In the genomic region with DNA sequence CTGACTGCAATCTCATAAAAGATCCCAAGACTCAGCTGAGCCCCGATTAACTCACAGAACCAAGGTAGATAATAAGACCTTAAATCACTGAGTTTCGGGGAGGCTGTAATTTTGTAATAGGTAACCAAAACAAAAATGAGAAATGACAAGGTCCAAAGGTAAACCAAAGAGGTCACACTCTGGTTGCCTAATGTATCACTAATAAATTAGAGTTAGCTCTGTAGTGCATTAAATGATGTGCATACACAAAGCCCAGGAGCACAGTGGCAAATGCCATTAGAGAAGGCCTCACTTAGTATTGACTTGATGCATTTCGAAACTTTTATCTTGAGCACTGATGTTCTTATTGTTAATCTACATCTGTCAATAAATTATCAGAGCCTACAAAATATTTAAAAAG, we compare ENCODE assay signal across 27 cellular contexts.
"Had no signal": no experiment of that assay in that cellular context is flagged by ENCODE, and none has a peak within 500 bp of the region (broad histone marks: within the 10 kb centered on the region; RNA-seq: fewer than 3 reads in every experiment).

No MANE protein-coding gene starts in this region.

- FAIRE-seq: TTC549 had no signal

- ATAC-seq: activated CD8-positive, alpha-beta T cell treated with anti-CD3 and anti-CD28 coated beads, Interleukin-2, amount 10 ng/mL, durations not matched to agents 7 days and 5 days; activated naive CD8-positive, alpha-beta T cell treated with anti-CD3 and anti-CD28 coated beads, Interleukin-2, amount 50 U/mL, for 24 hours; Panc1 had no signal

- DNase-seq: activated CD4-positive, alpha-beta T cell treated with anti-CD3 and anti-CD28 coated beads, Interleukin-2, amount 10 ng/mL, durations not matched to agents 7 days and 5 days; activated CD4-positive, alpha-beta T cell treated with anti-CD3 and anti-CD28 coated beads, Interleukin-2, amount 50 U/mL, for 48 hours; activated CD8-positive, alpha-beta T cell treated with anti-CD3 and anti-CD28 coated beads, Interleukin-2, amount 10 ng/mL, durations not matched to agents 7 days and 5 days; activated gamma-delta T cell treated with Interleukin-2 at 50 U/mL for 16 hours; activated naive CD4-positive, alpha-beta T cell treated with anti-CD3 and anti-CD28 coated beads for 36 hours; activated naive CD8-positive, alpha-beta T cell treated with anti-CD3 and anti-CD28 coated beads, Interleukin-2, amount 50 U/mL, for 24 hours; activated T-cell treated with anti-CD3 and anti-CD28 coated beads, Interleukin-2, amount 50 U/mL, for 24 hours; anterior cingulate cortex; caudate nucleus; cerebellar nuclear complex; MG63; NCI-H1048; NCI-H1105 treated with DMSO at 0.1 percent for 48 hours; NCI-H1436 treated with DMSO at 0.1 percent for 48 hours; NCI-H1694 treated with DMSO at 0.1 percent for 48 hours; NCI-H2029; NCI-H2107; NCI-H2171 treated with DMSO at 0.1 percent for 48 hours; NCI-H2227 treated with DMSO at 0.1 percent for 48 hours; NCI-H446; NCI-H510A treated with DMSO at 0.1 percent for 48 hours; NCI-H526 treated with DMSO at 0.1 percent for 48 hours; NCI-H774; SHP77; SJCRH30 had no signal
